In the genomic region with DNA sequence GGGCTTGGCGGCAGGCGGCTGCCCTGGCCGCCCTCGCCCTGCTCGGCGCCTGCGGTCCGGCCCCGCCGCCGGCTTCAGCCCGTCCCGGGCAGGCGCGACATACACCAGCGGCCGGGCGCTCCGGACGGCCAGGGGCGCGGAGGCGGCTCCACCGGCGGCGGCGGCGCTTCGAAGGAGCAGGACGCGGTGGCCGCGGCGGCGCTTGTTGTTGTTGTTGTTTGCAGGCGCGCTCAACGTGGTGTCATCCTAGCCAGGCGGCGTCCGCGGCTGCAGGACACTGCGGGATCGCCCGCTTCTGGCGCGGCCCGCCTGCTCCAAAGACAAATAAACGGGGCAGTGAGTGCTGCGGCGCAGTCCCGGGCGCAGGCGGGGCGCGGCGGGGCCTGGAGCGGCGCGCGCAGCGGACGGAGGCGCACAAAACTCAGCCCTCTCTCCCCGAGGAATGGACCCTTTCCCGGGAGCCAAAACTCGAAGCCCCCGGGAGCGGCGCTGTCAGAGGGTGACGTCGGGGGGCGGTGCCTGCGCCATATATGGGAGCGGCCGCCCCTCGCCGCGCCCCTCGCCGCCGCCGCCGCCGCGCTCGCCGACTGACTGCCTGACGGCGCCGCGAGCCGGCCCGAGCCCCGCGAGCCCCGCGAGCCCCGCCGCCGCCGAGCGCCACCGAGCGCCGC, we compare ENCODE assay signal across 8 cellular contexts. TPM values are rescaled to one million over a fixed set of nuclear protein-coding genes. Genes with fewer than 3 reads are reported as not detected.
DNase-seq lines count a peak whose midpoint lies in the region; ATAC-seq and TF ChIP-seq lines count a peak whose summit lies in the region.

TSS of gene EBF3 (minus strand) at position 444 of the 671 bp plus-strand sequence. CDS start 506 bp downstream, outside the sequence.

- DNase-seq in stimulated activated CD4-positive, alpha-beta T cell treated with anti-CD3 and anti-CD28 coated beads, Interleukin-12 subunit alpha, Interleukin-12 subunit beta, amount 100 ng/mL, for 24 hours (ENCODE audit: low read depth in 2 of 2), result peak; percentile 21 to 33
- no peak for DNase-seq in stimulated activated CD4-positive, alpha-beta T cell treated with anti-CD3 and anti-CD28 coated beads, Interleukin-1b, Interleukin-23, amount 100 ng/mL, for 48 hours
- DNase-seq in T-cell (peak in 25 of 34 experiments; percentile 2 to 52 (median 34)), chondrocyte (ENCODE audit: low spot score) (no peak), left colon (peak in 1 of 2 donors; percentile 66)
- DNase-seq in stimulated activated CD8-positive, alpha-beta memory T cell treated with anti-CD3 and anti-CD28 coated beads, Interleukin-4, amount 100 ng/mL, for 48 hours, result peak; percentile 64

- TF ChIP-seq CTCF in chondrocyte (IDR thresholded peaks at IDR 0.05), result peak; percentile 18

- POLR2A ChIA-PET in T-cell (lab: Charles Lee), result interaction anchor here in 1 of 2 donors (0.7 kb wide), 1 partner anchor 1907 kb away, joined by 3 read pairs; no protein-coding TSS in a partner anchor

- H3K27ac Mint-ChIP-seq in T-cell (no peak within 1 kb of the TSS), chondrocyte (ENCODE audit: unreplicated experiment) (no peak within 1 kb of the TSS)

- peak within 1 kb of the TSS; percentile 63 to 81 (median 68) for H3K4me3 Mint-ChIP-seq in T-cell
- H3K4me3 Mint-ChIP-seq in chondrocyte (ENCODE audit: unreplicated experiment), result peak within 1 kb of the TSS; percentile 65

- H3K9me3 Mint-ChIP-seq in T-cell, result no peaks in the 10 kb centered on the region
- H3K9me3 Mint-ChIP-seq in chondrocyte (ENCODE audit: low read depth), result no peaks in the 10 kb centered on the region

- intact Hi-C loops in left colon (cut with DNase I, micrococcal nuclease), result loop anchor here in 1 of 2 donors (10.0 kb wide), 1 partner anchor 929 kb away; no protein-coding TSS in a partner anchor

- CTCF ChIA-PET in T-cell (lab: Charles Lee), result no interaction called here

- ATAC-seq in T-cell (replicated peaks in 1 of 4), result peak; percentile 68 to 87 (median 76)
- ATAC-seq in left colon, result peak; percentile 82
- ATAC-seq in GM21786 (IDR thresholded peaks at IDR 0.05; ENCODE audit: unreplicated experiment), result no peak
- ATAC-seq in GM18511 (IDR thresholded peaks at IDR 0.05; ENCODE audit: unreplicated experiment), result no peak

- peaks cover 47 to 62% of the 10 kb centered on the region in 2 donors for H3K27me3 Mint-ChIP-seq in T-cell
- peaks cover 62% of the 10 kb centered on the region for H3K27me3 Mint-ChIP-seq in chondrocyte (ENCODE audit: low read depth)

- H3K36me3 Mint-ChIP-seq in T-cell, result no peaks in the 10 kb centered on the region
- no peaks in the 10 kb centered on the region for H3K36me3 Mint-ChIP-seq in chondrocyte (ENCODE audit: low read depth)

- H3K4me1 Mint-ChIP-seq in T-cell (peaks cover 20 to 36% (median 23%) of the 10 kb centered on the region in 3 donors), chondrocyte (ENCODE audit: low read depth) (peaks cover 16% of the 10 kb centered on the region)

RNA-seq across cellular contexts. Expression of gene EBF3, which starts in this region (rescaled TPM):
- total RNA-seq in T-cell, result not detected
- 2.2 TPM in 1 of 3 replicates, not detected in the others for total RNA-seq in chondrocyte
- total RNA-seq in left colon, result under 1 TPM; 0.40 to 0.78 TPM

Comparison
In these comparisons a context has a peak if more than half of its experiments do, and no peak if none do; other contexts are left out.
1. DNase-seq: peak in stimulated activated CD4-positive, alpha-beta T cell treated with anti-CD3 and anti-CD28 coated beads, Interleukin-12 subunit alpha, Interleukin-12 subunit beta, amount 100 ng/mL, for 24 hours (2 of 2) and stimulated activated CD8-positive, alpha-beta memory T cell treated with anti-CD3 and anti-CD28 coated beads, Interleukin-4, amount 100 ng/mL, for 48 hours (single experiment); none in stimulated activated CD4-positive, alpha-beta T cell treated with anti-CD3 and anti-CD28 coated beads, Interleukin-1b, Interleukin-23, amount 100 ng/mL, for 48 hours (single experiment) and chondrocyte (single experiment).
2. Peak in DNase-seq and ATAC-seq in T-cell; RNA of the gene not detected or under 1 TPM.
3. Peak in ATAC-seq in left colon; RNA of the gene not detected or under 1 TPM.